Comparison of ENCODE assay signal across 23 cellular contexts in the genomic region with DNA sequence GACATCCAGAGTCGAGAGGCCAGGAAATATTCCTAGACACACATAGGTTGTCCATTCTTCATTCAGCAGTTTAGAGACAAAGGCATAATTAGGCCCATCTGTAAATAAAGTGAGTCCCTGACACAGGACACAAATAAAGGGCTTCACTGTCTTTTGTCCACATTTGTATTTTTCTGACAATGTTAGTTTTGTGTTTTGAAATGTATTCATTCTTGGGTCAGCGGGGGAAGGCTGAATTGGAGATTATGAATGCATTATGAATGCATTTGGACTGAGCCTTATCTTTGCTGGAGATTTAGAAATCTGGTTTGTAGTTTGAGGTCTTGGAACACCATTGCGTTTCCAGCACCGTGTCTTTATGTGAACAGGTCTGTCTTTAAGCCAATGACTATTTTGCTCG.
"Had no signal": no experiment of that assay in that cellular context is flagged by ENCODE, and none has a peak within 500 bp of the region (broad histone marks: within the 10 kb centered on the region; RNA-seq: fewer than 3 reads in every experiment).

No MANE protein-coding gene starts in this region.

- H3K27ac ChIP-seq: VCaP had no signal

- DNase-seq: activated CD4-positive, alpha-beta memory T cell treated with anti-CD3 and anti-CD28 coated beads for 36 hours; activated CD4-positive, alpha-beta T cell treated with anti-CD3 and anti-CD28 coated beads, Interleukin-2, amount 10 ng/mL, durations not matched to agents 7 days and 5 days; activated CD4-positive, CD25-positive, alpha-beta regulatory T cell; activated CD8-positive, alpha-beta memory T cell treated with anti-CD3 and anti-CD28 coated beads for 24 hours; activated gamma-delta T cell; activated naive CD4-positive, alpha-beta T cell treated with anti-CD3 and anti-CD28 coated beads for 36 hours; activated T-cell treated with anti-CD3 and anti-CD28 coated beads, Interleukin-2, amount 50 U/mL, for 4 hours; MG63; MV-4-11; NCI-H1092 treated with DMSO at 0.1 percent for 48 hours; NCI-H1417 treated with DMSO at 0.1 percent for 48 hours; NCI-H1694; NCI-H2029 treated with DMSO at 0.1 percent for 48 hours; NCI-H345; NCI-H510A; NCI-H526 treated with DMSO at 0.1 percent for 48 hours; NCI-H82; SIG-M5; T-cell; T-helper 2 cell; T1000 had no signal

- FAIRE-seq: TTC549 had no signal

- H3K27me3 ChIP-seq: MG63 had no signal

- ATAC-seq: activated T-cell treated with anti-CD3 and anti-CD28 coated beads, Interleukin-2, amount 50 U/mL, for 4 hours; T-cell had no signal

- H3K4me3 ChIP-seq: MG63 had no signal

- H3K9me3 ChIP-seq: MG63 had no signal

- H3K36me3 ChIP-seq: MG63 had no signal
